ENCODE assay signal across 8 cellular contexts in the genomic region with DNA sequence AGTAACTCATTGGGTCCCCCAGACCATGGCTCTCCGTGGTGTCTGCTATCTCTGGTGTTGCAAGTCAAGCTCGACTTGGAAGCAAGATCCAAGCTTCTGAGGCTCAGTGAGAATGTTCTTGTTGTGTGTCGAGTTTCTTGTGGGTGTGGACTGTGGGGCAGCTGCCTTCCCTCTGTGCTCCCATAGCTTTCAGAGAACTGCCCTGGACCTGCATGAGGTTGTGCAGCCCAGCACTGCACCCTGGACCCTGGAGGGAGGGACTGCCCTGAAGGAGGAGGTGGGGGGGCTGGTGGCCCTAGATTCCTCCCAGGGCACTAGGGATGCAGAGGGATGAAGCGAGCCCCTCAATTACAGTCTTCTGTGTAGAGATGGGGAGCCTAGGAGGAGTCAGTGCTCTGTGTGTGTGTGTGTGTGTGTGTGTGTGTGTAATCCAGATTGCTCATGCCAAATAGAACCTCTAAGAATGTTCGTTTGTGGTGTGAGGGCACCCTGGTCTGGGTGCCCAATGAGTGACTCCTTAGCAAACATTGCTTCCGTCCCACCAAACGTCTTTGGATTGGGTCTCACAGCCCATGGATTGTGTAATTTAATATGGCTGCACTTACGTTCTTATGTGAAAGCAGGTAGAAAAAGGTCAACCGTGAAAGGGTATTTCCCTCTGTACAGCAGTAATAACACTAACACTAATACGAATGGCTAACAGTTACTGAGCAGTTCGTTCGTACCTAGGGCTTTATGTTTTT.
DNase-seq lines count a peak whose midpoint lies in the region; ATAC-seq lines count a peak whose summit lies in the region.
"Had no signal": no experiment of that assay in that cellular context is flagged by ENCODE, and none has a peak within 500 bp of the region (broad histone marks: within the 10 kb centered on the region; RNA-seq: fewer than 3 reads in every experiment).

No MANE protein-coding gene starts in this region.

- ATAC-seq in GM19438 (IDR thresholded peaks at IDR 0.05; ENCODE audit: low read depth, unreplicated experiment), result peak; percentile 29
- peak; percentile 33 for ATAC-seq in HG03432 (IDR thresholded peaks at IDR 0.05; ENCODE audit: unreplicated experiment)
- peak; percentile 68 for ATAC-seq in activated T-helper 17 cell treated with anti-CD3 and anti-CD28 coated beads, Interleukin-2, amount 50 U/mL, for 72 hours (replicated peaks)
- peak; percentile 67 for ATAC-seq in stimulated activated effector memory CD8-positive, alpha-beta T cell treated with anti-CD3 and anti-CD28 coated beads, Interleukin-12 subunit alpha, Interleukin-12 subunit beta, amount 100 ng/mL, for 72 hours
- no peak for ATAC-seq in HG03571 (IDR thresholded peaks at IDR 0.05; ENCODE audit: unreplicated experiment)
- ATAC-seq: Panc1 had no signal

- no peaks in the 10 kb centered on the region for H3K27me3 Mint-ChIP-seq in activated T-helper 17 cell treated with anti-CD3 and anti-CD28 coated beads, Interleukin-2, amount 50 U/mL, for 72 hours

- H3K4me1 Mint-ChIP-seq in activated T-helper 17 cell treated with anti-CD3 and anti-CD28 coated beads, Interleukin-2, amount 50 U/mL, for 72 hours, result peaks cover 48% of the 10 kb centered on the region
- H3K4me1 Mint-ChIP-seq in stimulated activated effector memory CD8-positive, alpha-beta T cell treated with anti-CD3 and anti-CD28 coated beads, Interleukin-12 subunit alpha, Interleukin-12 subunit beta, amount 100 ng/mL, for 72 hours, result peaks cover 76% of the 10 kb centered on the region

- DNase-seq in stimulated activated effector memory CD8-positive, alpha-beta T cell treated with anti-CD3 and anti-CD28 coated beads, Interleukin-12 subunit alpha, Interleukin-12 subunit beta, amount 100 ng/mL, for 72 hours (ENCODE audit: low spot score in 2 of 2), result no peak
- DNase-seq in NCI-H2107 treated with DMSO at 0.1 percent for 48 hours (lab: John Stamatoyannopoulos, UW; ENCODE audit: unreplicated experiment) (no peak), NCI-H2081 treated with DMSO at 0.1 percent for 48 hours (lab: John Stamatoyannopoulos, UW) (no peak)

- H3K36me3 Mint-ChIP-seq in activated T-helper 17 cell treated with anti-CD3 and anti-CD28 coated beads, Interleukin-2, amount 50 U/mL, for 72 hours (ENCODE audit: low read depth), result peaks cover 7% of the 10 kb centered on the region
- peaks cover 19% of the 10 kb centered on the region for H3K36me3 Mint-ChIP-seq in stimulated activated effector memory CD8-positive, alpha-beta T cell treated with anti-CD3 and anti-CD28 coated beads, Interleukin-12 subunit alpha, Interleukin-12 subunit beta, amount 100 ng/mL, for 72 hours

- H3K4me3 Mint-ChIP-seq in activated T-helper 17 cell treated with anti-CD3 and anti-CD28 coated beads, Interleukin-2, amount 50 U/mL, for 72 hours, result peak overlapping the region; percentile 77
- H3K4me3 Mint-ChIP-seq in stimulated activated effector memory CD8-positive, alpha-beta T cell treated with anti-CD3 and anti-CD28 coated beads, Interleukin-12 subunit alpha, Interleukin-12 subunit beta, amount 100 ng/mL, for 72 hours, result peak overlapping the region; percentile 59

- no peaks in the 10 kb centered on the region for H3K9me3 Mint-ChIP-seq in activated T-helper 17 cell treated with anti-CD3 and anti-CD28 coated beads, Interleukin-2, amount 50 U/mL, for 72 hours
- H3K9me3 Mint-ChIP-seq in stimulated activated effector memory CD8-positive, alpha-beta T cell treated with anti-CD3 and anti-CD28 coated beads, Interleukin-12 subunit alpha, Interleukin-12 subunit beta, amount 100 ng/mL, for 72 hours, result no peaks in the 10 kb centered on the region

- H3K27ac Mint-ChIP-seq in activated T-helper 17 cell treated with anti-CD3 and anti-CD28 coated beads, Interleukin-2, amount 50 U/mL, for 72 hours, result peak overlapping the region; percentile 76
- H3K27ac Mint-ChIP-seq in stimulated activated effector memory CD8-positive, alpha-beta T cell treated with anti-CD3 and anti-CD28 coated beads, Interleukin-12 subunit alpha, Interleukin-12 subunit beta, amount 100 ng/mL, for 72 hours, result peak overlapping the region; percentile 78
